Comparison of ENCODE assay signal across 11 cellular contexts in the genomic region with DNA sequence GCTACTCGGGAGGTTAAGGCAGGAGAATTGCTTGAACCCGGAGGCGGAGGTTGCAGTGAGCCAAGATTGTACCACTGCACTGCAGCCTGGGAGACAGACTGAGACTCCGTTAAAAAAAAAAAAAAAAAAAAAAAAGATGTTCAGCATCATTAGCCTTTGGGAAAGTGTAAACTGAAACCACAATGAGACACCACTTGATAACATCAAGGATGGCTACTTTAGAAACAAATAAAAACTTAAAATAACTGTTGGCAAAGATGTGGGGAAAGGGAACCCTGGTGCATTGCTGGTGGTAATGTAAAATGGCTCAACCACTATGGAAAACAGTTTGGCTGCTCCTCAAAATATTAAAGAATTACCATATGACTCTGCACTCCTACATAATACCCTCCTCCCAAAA. TPM values are rescaled to one million over a fixed set of nuclear protein-coding genes. Genes with fewer than 3 reads are reported as not detected.
A peak's percentile ranks its signal among the peaks of the same experiment; 100 is the strongest.
DNase-seq lines count a peak whose midpoint lies in the region; ATAC-seq and TF ChIP-seq lines count a peak whose summit lies in the region.
"Had no signal": no experiment of that assay in that cellular context is flagged by ENCODE, and none has a peak within 500 bp of the region (broad histone marks: within the 10 kb centered on the region; RNA-seq: fewer than 3 reads in every experiment).

No MANE protein-coding gene starts in this region.

- RAD21 ChIA-PET in HCT116 (lab: Charles Lee; ENCODE audit: low non-redundant PET in 1 of 2, low total read pairs in 2 of 2, uncharacterized antibody in 2 of 2, unreplicated experiment in 2 of 2): no interaction called here

- DNase-seq in CD4-positive, alpha-beta T cell: no peak
- DNase-seq in HCT116 (ENCODE audit: low read depth, low spot score) (no peak), retina (no peak)
- no peak for DNase-seq in stimulated activated naive CD8-positive, alpha-beta T cell treated with anti-CD3 and anti-CD28 coated beads, Interleukin-15, amount 100 ng/mL, for 72 hours
- DNase-seq: activated CD4-positive, alpha-beta T cell treated with anti-CD3 and anti-CD28 coated beads, Interleukin-2, amount 50 U/mL, for 48 hours; testis had no signal

- H3K27me3 ChIP-seq in CD4-positive, alpha-beta T cell (ENCODE audit: control insufficient read depth, insufficient read depth, low read length): no peaks in the 10 kb centered on the region
- H3K27me3 ChIP-seq in HCT116 (ENCODE audit: insufficient read depth, low read length) (no peaks in the 10 kb centered on the region), SU-DHL-6 (ENCODE audit: low read length) (no peaks in the 10 kb centered on the region), iPS-20b (ENCODE audit: insufficient read depth, low read length) (no peaks in the 10 kb centered on the region)
- H3K27me3 ChIP-seq: testis had no signal

- 0 out of 2 replicates have a peak overlapping the region, but pooled peaks have one; percentile 88 for H3K9ac ChIP-seq in HCT116 (ENCODE audit: low read length)
- peak overlapping the region; percentile 94; the same call in 1 of the 2 replicates for H3K9ac ChIP-seq in SU-DHL-6 (ENCODE audit: low read length)
- H3K9ac ChIP-seq in iPS-20b (ENCODE audit: low read depth, low read length): peak overlapping the region; percentile 90; the same call in 1 of the 2 replicates

- H3K79me2 ChIP-seq in HCT116 (ENCODE audit: insufficient read depth, low read length) (peaks cover 64% of the 10 kb centered on the region), SU-DHL-6 (ENCODE audit: insufficient read depth, low read length) (peaks cover 68% of the 10 kb centered on the region)

- peaks cover 2% of the 10 kb centered on the region for H3K9me3 Mint-ChIP-seq in CD4-positive, alpha-beta T cell
- peaks cover 7 to 8% of the 10 kb centered on the region in 2 donors for H3K9me3 Mint-ChIP-seq in stimulated activated naive CD8-positive, alpha-beta T cell treated with anti-CD3 and anti-CD28 coated beads, Interleukin-15, amount 100 ng/mL, for 72 hours
- H3K9me3 Mint-ChIP-seq: central memory CD8-positive, alpha-beta T cell had no signal

- no TSS peak for BruUV-seq in HCT116 (replicated peaks; lab: Mats Ljungman, UMichigan)

- H3K9me2 ChIP-seq in HCT116 (ENCODE audit: insufficient read depth) (no peaks in the 10 kb centered on the region), SU-DHL-6 (replicated peaks; ENCODE audit: insufficient read depth, low read length) (no peaks in the 10 kb centered on the region)

- H3K4me1 ChIP-seq in HCT116 (ENCODE audit: control insufficient read depth in 1 of 2, insufficient read depth in 2 of 2, low read length in 2 of 2) (peaks cover 9 to 10% of the 10 kb centered on the region in 2 experiments; a peak in 3 of 4 replicates), iPS-20b (ENCODE audit: insufficient read depth, low read length) (0 out of 2 replicates have a peak, but pooled peaks cover 3% of the 10 kb centered on the region)
- H3K4me1 ChIP-seq: testis had no signal

- H3F3A ChIP-seq in SU-DHL-6 (ENCODE audit: insufficient read depth): no peaks in the 10 kb centered on the region

- H3K27me3 Mint-ChIP-seq in CD4-positive, alpha-beta T cell: no peaks in the 10 kb centered on the region
- H3K27me3 Mint-ChIP-seq in stimulated activated naive CD8-positive, alpha-beta T cell treated with anti-CD3 and anti-CD28 coated beads, Interleukin-15, amount 100 ng/mL, for 72 hours: no peaks in the 10 kb centered on the region
- H3K27me3 Mint-ChIP-seq: central memory CD8-positive, alpha-beta T cell had no signal

- H3K9me3 ChIP-seq in CD4-positive, alpha-beta T cell (ENCODE audit: control insufficient read depth, low read length): peaks cover 12% of the 10 kb centered on the region
- no peaks in the 10 kb centered on the region for H3K9me3 ChIP-seq in HCT116 (ENCODE audit: control insufficient read depth in 1 of 2, insufficient read depth in 1 of 2, low read depth in 1 of 2, low read length in 2 of 2)
- H3K9me3 ChIP-seq in SU-DHL-6 (ENCODE audit: insufficient read depth, low read length): no peaks in the 10 kb centered on the region
- no peaks in the 10 kb centered on the region for H3K9me3 ChIP-seq in iPS-20b (ENCODE audit: insufficient read depth, low read depth, low read length)
- H3K9me3 ChIP-seq: testis had no signal

- no peak overlapping the region for H3K27ac ChIP-seq in CD4-positive, alpha-beta T cell (ENCODE audit: low read depth, low read length)
- H3K27ac ChIP-seq in HCT116 (ENCODE audit: low read depth, low read length): no peak overlapping the region
- H3K27ac ChIP-seq in SU-DHL-6 (ENCODE audit: low read depth, low read length): no peak overlapping the region
- no peak overlapping the region for H3K27ac ChIP-seq in iPS-20b (ENCODE audit: low read length)
- H3K27ac ChIP-seq: testis had no signal

- intact Hi-C loops in CD4-positive, alpha-beta T cell (cut with DNase I, micrococcal nuclease): loop anchor here in 1 of 2 experiments (2.0 to 10.0 kb wide), 2 partner anchors 51 to 765 kb away; no protein-coding TSS in a partner anchor
- intact Hi-C loops in HCT116 (cut with micrococcal nuclease): no loop called here

- peaks cover 7 to 8% of the 10 kb centered on the region in 2 experiments; a peak in 2 of 4 replicates for H3K36me3 ChIP-seq in HCT116 (ENCODE audit: control insufficient read depth in 1 of 2, insufficient read depth in 2 of 2, low read length in 2 of 2)
- H3K36me3 ChIP-seq in SU-DHL-6 (ENCODE audit: low read length): peaks cover under 1% of the 10 kb centered on the region; the same call in 1 of the 2 replicates
- H3K36me3 ChIP-seq in iPS-20b (ENCODE audit: insufficient read depth, low read depth, low read length): peaks cover 17% of the 10 kb centered on the region

- peak overlapping the region in 1 of 2 experiments; percentile 99; a peak in 1 of 4 replicates for H3K4me3 ChIP-seq in HCT116 (replicated peaks in 1 of 2; ENCODE audit: low read depth in 1 of 2, low read length in 2 of 2)
- no peak overlapping the region for H3K4me3 ChIP-seq in SU-DHL-6 (ENCODE audit: insufficient read depth, low read length, poor library complexity, severe bottlenecking)
- peak overlapping the region; percentile 89 for H3K4me3 ChIP-seq in iPS-20b (ENCODE audit: low read length)
- H3K4me3 ChIP-seq: testis had no signal

- peak overlapping the region; percentile 69 for H3K4me2 ChIP-seq in HCT116 (ENCODE audit: low read length)
- peak overlapping the region; percentile 71 for H3K4me2 ChIP-seq in SU-DHL-6 (ENCODE audit: low read depth, low read length, poor library complexity, severe bottlenecking)

- CTCF ChIA-PET in CD4-positive, alpha-beta T cell (lab: Charles Lee): no interaction called here
- CTCF ChIA-PET in HCT116 (lab: Charles Lee): no interaction called here

- POLR2A ChIA-PET in CD4-positive, alpha-beta T cell (lab: Charles Lee): interaction anchor here (3.0 to 3.3 kb wide), 2 partner anchors 11 to 209 kb away, joined by 24 to 35 read pairs; no protein-coding TSS in a partner anchor
- POLR2A ChIA-PET in HCT116 (lab: Charles Lee): no interaction called here

- H3K36me3 Mint-ChIP-seq in CD4-positive, alpha-beta T cell (ENCODE audit: low read depth): peaks cover 46% of the 10 kb centered on the region

- H4K20me1 ChIP-seq in HCT116 (ENCODE audit: insufficient read depth) (no peaks in the 10 kb centered on the region), SU-DHL-6 (ENCODE audit: low read depth, low read length) (no peaks in the 10 kb centered on the region)

- TF ChIP-seq CTCF in CD4-positive, alpha-beta T cell (IDR thresholded peaks at IDR 0.05): no peak
- no peak for TF ChIP-seq CTCF in HCT116 (IDR thresholded peaks at IDR 0.05 in 2 of 3, conservative IDR thresholded peaks at IDR 0.05 in 1 of 3; ENCODE audit: borderline replicate concordance in 1 of 3, insufficient read depth in 1 of 3, low read depth in 2 of 3, low read length in 2 of 3)
- no peak for TF ChIP-seq CTCF in SU-DHL-6 (IDR thresholded peaks at IDR 0.05; ENCODE audit: insufficient read depth, low read length, poor library complexity, severe bottlenecking)

- TF ChIP-seq RAD21 in HCT116 (IDR thresholded peaks at IDR 0.05; ENCODE audit: low read depth): no peak

- H3K27ac Mint-ChIP-seq in CD4-positive, alpha-beta T cell: peak overlapping the region; percentile 92
- H3K27ac Mint-ChIP-seq in stimulated activated naive CD8-positive, alpha-beta T cell treated with anti-CD3 and anti-CD28 coated beads, Interleukin-15, amount 100 ng/mL, for 72 hours: peak overlapping the region in 1 of 2 donors; percentile 72

- TF ChIP-seq POLR2A in HCT116 (IDR thresholded peaks at IDR 0.05; ENCODE audit: borderline replicate concordance, extremely low read depth, insufficient read depth, insufficient read length): no peak

- H2AFZ ChIP-seq in HCT116 (ENCODE audit: low read depth, low read length, poor library complexity, severe bottlenecking): no peak overlapping the region
- no peak overlapping the region for H2AFZ ChIP-seq in SU-DHL-6 (ENCODE audit: low read depth, low read length, severe bottlenecking)

- no peak for ATAC-seq in CD4-positive, alpha-beta T cell (ENCODE audit: poor library complexity)
- no peak for ATAC-seq in HCT116
- ATAC-seq in GM21529 (IDR thresholded peaks at IDR 0.05; ENCODE audit: unreplicated experiment): no peak
- no peak for ATAC-seq in HG02588 (IDR thresholded peaks at IDR 0.05; ENCODE audit: unreplicated experiment)
- no peak for ATAC-seq in stimulated activated naive CD8-positive, alpha-beta T cell treated with anti-CD3 and anti-CD28 coated beads, Interleukin-15, amount 100 ng/mL, for 72 hours

- H3K4me1 Mint-ChIP-seq in CD4-positive, alpha-beta T cell (ENCODE audit: low read depth): peaks cover 45% of the 10 kb centered on the region
- H3K4me1 Mint-ChIP-seq in stimulated activated naive CD8-positive, alpha-beta T cell treated with anti-CD3 and anti-CD28 coated beads, Interleukin-15, amount 100 ng/mL, for 72 hours: peaks cover 29% of the 10 kb centered on the region

- H3K4me3 Mint-ChIP-seq in CD4-positive, alpha-beta T cell: peak overlapping the region; percentile 95
- H3K4me3 Mint-ChIP-seq in stimulated activated naive CD8-positive, alpha-beta T cell treated with anti-CD3 and anti-CD28 coated beads, Interleukin-15, amount 100 ng/mL, for 72 hours: peak overlapping the region in 1 of 2 donors; percentile 96

TF ChIP-seq in HCT116, 20 proteins besides CTCF, POLR2A, EP300 and RAD21 (continues in another document):
- TF ChIP-seq SRF (IDR thresholded peaks at IDR 0.05; ENCODE audit: low read depth) (no peak), ZNF274 (IDR thresholded peaks at IDR 0.05; ENCODE audit: low read depth, low read length) (no peak), EZH2 (IDR thresholded peaks at IDR 0.05) (no peak), YY1 (IDR thresholded peaks at IDR 0.05; ENCODE audit: extremely low read depth, insufficient replicate concordance, low read depth, low read length) (no peak), FOSL1 (IDR thresholded peaks at IDR 0.05; ENCODE audit: low read depth) (no peak)

RNA-seq across cellular contexts. Expression of a gene that starts 1.9 kb away (rescaled TPM):
- 1 to 10 TPM; 6.2 to 6.7 TPM for total RNA-seq in CD4-positive, alpha-beta T cell
- 27.8 TPM for total RNA-seq in HCT116 (2021; ENCODE audit: unreplicated experiment)
- polyA plus RNA-seq in HCT116 (2012): 16.8 and 22.2 TPM in 2 replicates

RNA-seq across cellular contexts. Expression of a gene that starts 49.3 kb away (rescaled TPM):
- total RNA-seq in CD4-positive, alpha-beta T cell: 10 to 100 TPM; 48.5 to 49.8 TPM
- 57.4 TPM for total RNA-seq in HCT116 (2021; ENCODE audit: unreplicated experiment)
- polyA plus RNA-seq in HCT116 (2012): 17.6 and 19.9 TPM in 2 replicates
